ENCODE assay signal across 8 cellular contexts in genomic region chr19:55460670-55461258, GRCh38. TPM values are rescaled to one million over a fixed set of nuclear protein-coding genes. Genes with fewer than 3 reads are reported as not detected.
DNase-seq lines count a peak whose midpoint lies in the region; ATAC-seq and TF ChIP-seq lines count a peak whose summit lies in the region.

No MANE protein-coding gene starts in this region.

- H3K27ac ChIP-seq in uterus, result peak overlapping the region; percentile 80 to 94

- H3K36me3 ChIP-seq in uterus, result no peaks in the 10 kb centered on the region

- peak; percentile 72 for DNase-seq in activated effector memory CD4-positive, alpha-beta T cell treated with anti-CD3 and anti-CD28 coated beads, Interleukin-2, amount 50 U/mL, for 16 hours
- no peak for DNase-seq in activated effector memory CD4-positive, alpha-beta T cell treated with Interleukin-2 at 50 U/mL for 16 hours
- DNase-seq in NCI-H446 (lab: John Stamatoyannopoulos, UW) (peak; percentile 60 to 83), fibroblast of peridontal ligament (ENCODE audit: extremely low read depth) (peak; percentile 83), natural killer cell (no peak), uterus (peak; percentile 87 to 90)
- peak; percentile 47 for DNase-seq in activated CD8-positive, alpha-beta memory T cell treated with anti-CD3 and anti-CD28 coated beads, Interleukin-2, amount 50 U/mL, for 4 hours

- intact Hi-C loops in natural killer cell (cut with micrococcal nuclease), result loop anchor here (2.0 kb wide), 1 partner anchor 16 kb away; the partner anchor contains the start of gene ZNF628
- intact Hi-C loops in uterus (cut with DNase I; ENCODE audit: low total_unique reads), result no loop called here

- no peaks in the 10 kb centered on the region for H3K9me3 ChIP-seq in uterus

- H3K4me1 Mint-ChIP-seq in natural killer cell, result peaks cover 24 to 32% of the 10 kb centered on the region in 2 donors

- peaks cover 0 to 3% of the 10 kb centered on the region in 2 donors for H3K27me3 Mint-ChIP-seq in natural killer cell (ENCODE audit: low read depth in 2 of 2)

- ATAC-seq in natural killer cell (no peak), GM21737 (IDR thresholded peaks at IDR 0.05; ENCODE audit: unreplicated experiment) (no peak)

- peak overlapping the region; percentile 86 to 92 for H3K4me3 ChIP-seq in uterus

- no peaks in the 10 kb centered on the region for H3K27me3 ChIP-seq in uterus

- peaks cover 0 to 5% of the 10 kb centered on the region in 2 donors for H3K4me1 ChIP-seq in uterus

- no peaks in the 10 kb centered on the region for H3K36me3 Mint-ChIP-seq in natural killer cell

- peak overlapping the region; percentile 95 for H3K4me3 Mint-ChIP-seq in natural killer cell

- TF ChIP-seq CTCF in natural killer cell (IDR thresholded peaks at IDR 0.05) (no peak), uterus (IDR thresholded peaks at IDR 0.05) (no peak)

- TF ChIP-seq POLR2A in uterus (IDR thresholded peaks at IDR 0.05), result no peak

- peak overlapping the region; percentile 91 to 92 for H3K27ac Mint-ChIP-seq in natural killer cell

- H3K9me3 Mint-ChIP-seq in natural killer cell, result no peaks in the 10 kb centered on the region

RNA-seq across cellular contexts. Expression of gene ISOC2, which starts 0.7 kb away (rescaled TPM):
- total RNA-seq in natural killer cell (10 to 100 TPM in 1 of 3 donors, 1 to 10 TPM in 2; 7.2 to 12.4 (median 9.5) TPM), uterus (10 to 100 TPM in 3 of 4 donors, 1 to 10 TPM in 1; 1.2 to 78.6 (median 23.8) TPM)

RNA-seq across cellular contexts. Expression of gene C19orf85, which starts 3.8 kb away (rescaled TPM):
- total RNA-seq in natural killer cell (not detected), uterus (not detected)

RNA-seq across cellular contexts. Expression of gene ZNF628, which starts 15.7 kb away (rescaled TPM):
- total RNA-seq in natural killer cell (10 to 100 TPM; 20.8 to 28.7 (median 24.1) TPM), uterus (10 to 100 TPM in 2 of 4 donors, 1 to 10 TPM in 1, not detected in 1; 1.0 to 29.5 (median 11.9) TPM)

RNA-seq across cellular contexts. Expression of gene SHISA7, which starts 17.7 kb away (rescaled TPM):
- not detected for total RNA-seq in natural killer cell
- total RNA-seq in uterus, result not detected

RNA-seq across cellular contexts. Expression of gene NAT14, which starts 24.2 kb away (rescaled TPM):
- total RNA-seq in natural killer cell (10 to 100 TPM in 1 of 3 donors, 1 to 10 TPM in 2; 8.7 to 12.5 (median 8.8) TPM), uterus (10 to 100 TPM; 16.8 to 44.3 (median 19.6) TPM)

Comparison
In these comparisons a context has a peak if more than half of its experiments do, and no peak if none do; other contexts are left out.
1. DNase-seq: peak in activated effector memory CD4-positive, alpha-beta T cell treated with anti-CD3 and anti-CD28 coated beads, Interleukin-2, amount 50 U/mL, for 16 hours (single experiment), NCI-H446 (2 of 2), activated CD8-positive, alpha-beta memory T cell treated with anti-CD3 and anti-CD28 coated beads, Interleukin-2, amount 50 U/mL, for 4 hours (single experiment), fibroblast of peridontal ligament (single experiment) and uterus (2 of 2); none in activated effector memory CD4-positive, alpha-beta T cell treated with Interleukin-2 at 50 U/mL for 16 hours (single experiment) and natural killer cell (single experiment).